ENCODE assay signal across 8 cellular contexts in genomic region chr11:75428989-75429640, GRCh38. TPM values are rescaled to one million over a fixed set of nuclear protein-coding genes. Genes with fewer than 3 reads are reported as not detected.
DNase-seq lines count a peak whose midpoint lies in the region; ATAC-seq and TF ChIP-seq lines count a peak whose summit lies in the region.

No MANE protein-coding gene starts in this region.

- no peak for ATAC-seq in activated T-cell treated with anti-CD3 and anti-CD28 coated beads, Interleukin-2, amount 50 U/mL, for 72 hours (replicated peaks in 1 of 2)

- no peak for DNase-seq in activated T-cell treated with anti-CD3 and anti-CD28 coated beads, Interleukin-2, amount 50 U/mL, for 72 hours
- DNase-seq in activated T-cell treated with anti-CD3 and anti-CD28 coated beads for 4 hours (no peak), WERI-Rb-1 (peak; percentile 69), NCI-H526 (lab: John Stamatoyannopoulos, UW) (no peak), GM13977 (ENCODE audit: low spot score) (no peak)
- DNase-seq in effector memory CD4-positive, alpha-beta T cell = no peak

- H3K27ac Mint-ChIP-seq in activated T-cell treated with anti-CD3 and anti-CD28 coated beads, Interleukin-2, amount 50 U/mL, for 72 hours = no peak overlapping the region

- H3K4me1 ChIP-seq in iPS-15b (ENCODE audit: control insufficient read depth, insufficient read depth, low read length) (peaks cover 11% of the 10 kb centered on the region), subcutaneous abdominal adipose tissue (ENCODE audit: control insufficient read depth in 5 of 5, insufficient read depth in 5 of 5, low read length in 5 of 5) (peaks cover 2 to 37% (median 29%) of the 10 kb centered on the region in 5 donors)
- peaks cover 11% of the 10 kb centered on the region for H3K4me1 ChIP-seq in effector memory CD4-positive, alpha-beta T cell (ENCODE audit: control insufficient read depth, insufficient read depth, low read length, poor library complexity, severe bottlenecking)

- no peaks in the 10 kb centered on the region for H3K36me3 ChIP-seq in WERI-Rb-1
- H3K36me3 ChIP-seq in iPS-15b (ENCODE audit: control insufficient read depth, insufficient read depth, low read length) = no peaks in the 10 kb centered on the region
- peaks cover 0 to 2% (median 0%) of the 10 kb centered on the region in 5 donors for H3K36me3 ChIP-seq in subcutaneous abdominal adipose tissue (ENCODE audit: control insufficient read depth in 5 of 5, insufficient read depth in 5 of 5, low read length in 5 of 5)
- H3K36me3 ChIP-seq in effector memory CD4-positive, alpha-beta T cell (ENCODE audit: control insufficient read depth, insufficient read depth, low read length) = no peaks in the 10 kb centered on the region

- no peaks in the 10 kb centered on the region for H3K27me3 ChIP-seq in WERI-Rb-1 (ENCODE audit: insufficient read depth, low read depth, severe bottlenecking)
- H3K27me3 ChIP-seq in iPS-15b (ENCODE audit: control insufficient read depth, insufficient read depth, low read length) = peaks cover 75% of the 10 kb centered on the region
- H3K27me3 ChIP-seq in subcutaneous abdominal adipose tissue (ENCODE audit: control insufficient read depth in 5 of 5, insufficient read depth in 4 of 5, low read length in 5 of 5) = peaks cover 0 to 25% (median 3%) of the 10 kb centered on the region in 5 donors
- peaks cover 5% of the 10 kb centered on the region for H3K27me3 ChIP-seq in effector memory CD4-positive, alpha-beta T cell (replicated peaks; ENCODE audit: control insufficient read depth, insufficient read depth, low read length, poor library complexity, severe bottlenecking)

- H3K27ac ChIP-seq in WERI-Rb-1 (peak overlapping the region; percentile 38; the same call in 1 of the 2 replicates), subcutaneous abdominal adipose tissue (ENCODE audit: low read depth, low read length) (no peak overlapping the region)
- no peak overlapping the region for H3K27ac ChIP-seq in effector memory CD4-positive, alpha-beta T cell (ENCODE audit: insufficient read depth, low read length, poor library complexity, severe bottlenecking)

- H3K9me3 ChIP-seq in WERI-Rb-1 (ENCODE audit: severe bottlenecking) (no peaks in the 10 kb centered on the region), iPS-15b (ENCODE audit: control insufficient read depth, insufficient read depth, low read length) (peaks cover 10% of the 10 kb centered on the region), subcutaneous abdominal adipose tissue (ENCODE audit: control insufficient read depth in 5 of 5, low read length in 5 of 5) (peaks cover 0 to 8% (median 5%) of the 10 kb centered on the region in 5 donors)
- no peaks in the 10 kb centered on the region for H3K9me3 ChIP-seq in effector memory CD4-positive, alpha-beta T cell (ENCODE audit: control insufficient read depth, low read length)

- peaks cover 2% of the 10 kb centered on the region in 2 donors for H3K9me3 Mint-ChIP-seq in activated T-cell treated with anti-CD3 and anti-CD28 coated beads, Interleukin-2, amount 50 U/mL, for 72 hours

- no peak overlapping the region for H3K4me3 ChIP-seq in WERI-Rb-1 (ENCODE audit: low read depth, low read length)
- peak overlapping the region; percentile 13 for H3K4me3 ChIP-seq in iPS-15b (ENCODE audit: low read depth, low read length)
- peak overlapping the region in 3 of 5 donors; percentile 35 to 75 (median 45) for H3K4me3 ChIP-seq in subcutaneous abdominal adipose tissue (ENCODE audit: low read depth in 1 of 5, low read length in 5 of 5)
- H3K4me3 ChIP-seq in effector memory CD4-positive, alpha-beta T cell (ENCODE audit: insufficient read depth, low read depth, low read length, poor library complexity, severe bottlenecking) = no peak overlapping the region

- in situ Hi-C loops in GM13977 (cut with MboI; ENCODE audit: low pct_unique_long_range_greater_than_20kb, low sequenced_read_pairs, unreplicated experiment) = no loop called here

- H3K4me1 Mint-ChIP-seq in activated T-cell treated with anti-CD3 and anti-CD28 coated beads, Interleukin-2, amount 50 U/mL, for 72 hours (ENCODE audit: low read depth) = peaks cover 21% of the 10 kb centered on the region

- TF ChIP-seq CTCF in WERI-Rb-1 (IDR thresholded peaks at IDR 0.05; ENCODE audit: low read depth, low read length) (no peak), GM13977 (IDR thresholded peaks at IDR 0.05; ENCODE audit: extremely low read depth, insufficient read depth, missing control alignments) (no peak)

- peaks cover 50% of the 10 kb centered on the region for H3K27me3 Mint-ChIP-seq in activated T-cell treated with anti-CD3 and anti-CD28 coated beads, Interleukin-2, amount 50 U/mL, for 72 hours (ENCODE audit: low read depth)

- H3K9ac ChIP-seq in iPS-15b (ENCODE audit: low read depth, low read length) = no peak overlapping the region
- peak overlapping the region in 1 of 5 donors; percentile 65 for H3K9ac ChIP-seq in subcutaneous abdominal adipose tissue (ENCODE audit: low read length in 5 of 5)

- peak overlapping the region; percentile 84 to 89 for H3K4me3 Mint-ChIP-seq in activated T-cell treated with anti-CD3 and anti-CD28 coated beads, Interleukin-2, amount 50 U/mL, for 72 hours

- peaks cover 8 to 10% of the 10 kb centered on the region in 2 donors for H3K36me3 Mint-ChIP-seq in activated T-cell treated with anti-CD3 and anti-CD28 coated beads, Interleukin-2, amount 50 U/mL, for 72 hours (ENCODE audit: insufficient read depth in 2 of 2)

RNA-seq across cellular contexts. Expression of gene KLHL35, which starts 3.9 kb away (rescaled TPM):
- total RNA-seq in activated T-cell treated with anti-CD3 and anti-CD28 coated beads, Interleukin-2, amount 50 U/mL, for 72 hours = 1 to 10 TPM in 1 of 2 donors, under 1 TPM in 1; 0.93 to 1.2 TPM

RNA-seq across cellular contexts. Expression of gene RPS3, which starts 29.8 kb away (rescaled TPM):
- total RNA-seq in activated T-cell treated with anti-CD3 and anti-CD28 coated beads, Interleukin-2, amount 50 U/mL, for 72 hours = 1,000 to 10,000 TPM; 5,116 to 5,192 TPM

Comparison
In these comparisons a context has a peak if more than half of its experiments do, and no peak if none do; other contexts are left out.
1. H3K4me3 ChIP-seq: peak in iPS-15b (single experiment) and subcutaneous abdominal adipose tissue (3 of 5); none in WERI-Rb-1 (single experiment) and effector memory CD4-positive, alpha-beta T cell (single experiment).